Comparison of ENCODE assay signal across 24 cellular contexts in genomic region chr20:62849431-62849830, GRCh38. TPM values are rescaled to one million over a fixed set of nuclear protein-coding genes. Genes with fewer than 3 reads are reported as not detected.
DNase-seq lines count a peak whose midpoint lies in the region; ATAC-seq, FAIRE-seq and TF ChIP-seq lines count a peak whose summit lies in the region.
"Had no signal": no experiment of that assay in that cellular context is flagged by ENCODE, and none has a peak within 500 bp of the region (broad histone marks: within the 10 kb centered on the region; RNA-seq: fewer than 3 reads in every experiment).

No MANE protein-coding gene starts in this region.

- TF ChIP-seq CTCF in OCI-LY3 (IDR thresholded peaks at IDR 0.05; ENCODE audit: low read depth, low read length) = no peak
- no peak for TF ChIP-seq CTCF in K562 (IDR thresholded peaks at IDR 0.05 in 2 of 3, conservative IDR thresholded peaks at IDR 0.05 in 1 of 3; ENCODE audit: insufficient read depth in 2 of 3, low read depth in 1 of 3, low read length in 3 of 3)
- no peak for TF ChIP-seq CTCF in testis (IDR thresholded peaks at IDR 0.05)
- no peak for TF ChIP-seq CTCF in foreskin keratinocyte (conservative IDR thresholded peaks at IDR 0.05)

- no peak for ATAC-seq in K562
- ATAC-seq in activated CD8-positive, alpha-beta T cell treated with anti-CD3 and anti-CD28 coated beads, Interleukin-2, amount 10 ng/mL, durations not matched to agents 7 days and 5 days = no peak
- no peak for ATAC-seq in left cardiac atrium
- no peak for ATAC-seq in foreskin keratinocyte
- ATAC-seq: GM12878 had no signal

- no peak overlapping the region for H3K9ac ChIP-seq in OCI-LY3 (ENCODE audit: low read length)
- no peak overlapping the region for H3K9ac ChIP-seq in K562 (ENCODE audit: insufficient read depth in 1 of 2, low read depth in 2 of 2, low read length in 2 of 2)

- peaks cover 80% of the 10 kb centered on the region for H3K36me3 ChIP-seq in OCI-LY3 (replicated peaks; ENCODE audit: low read depth, low read length)
- H3K36me3 ChIP-seq in K562 (ENCODE audit: control insufficient read depth, insufficient read depth, low read length) = peaks cover 75% of the 10 kb centered on the region
- H3K36me3 ChIP-seq in testis (ENCODE audit: low read depth, missing control alignments) = no peaks in the 10 kb centered on the region

- H3K79me2 ChIP-seq in OCI-LY3 (ENCODE audit: low read length) (peaks cover 83% of the 10 kb centered on the region), K562 (ENCODE audit: control insufficient read depth, insufficient read depth, low read length) (no peaks in the 10 kb centered on the region)

- TF ChIP-seq EP300 in K562 (IDR thresholded peaks at IDR 0.05; ENCODE audit: low read length) = no peak

- no peaks in the 10 kb centered on the region for H3K9me1 ChIP-seq in K562 (ENCODE audit: control insufficient read depth, insufficient read depth, low read length)

- H3K4me2 ChIP-seq in OCI-LY3 (ENCODE audit: low read length) (no peak overlapping the region), K562 (ENCODE audit: insufficient read depth, low read length) (no peak overlapping the region)

- no peak for FAIRE-seq in K562 (lab: Jason Lieb, UNC)
- FAIRE-seq: A204.1, GM12878, GM19239, H1, HTR-8/SVneo had no signal

- H3K27me3 Mint-ChIP-seq in activated CD8-positive, alpha-beta T cell treated with anti-CD3 and anti-CD28 coated beads, Interleukin-2, amount 10 ng/mL, durations not matched to agents 7 days and 5 days (ENCODE audit: low read depth) = no peaks in the 10 kb centered on the region
- H3K27me3 Mint-ChIP-seq: CD4-positive, CD25-positive, alpha-beta regulatory T cell; IgD-negative memory B cell had no signal

- H3K27ac Mint-ChIP-seq in activated CD8-positive, alpha-beta T cell treated with anti-CD3 and anti-CD28 coated beads, Interleukin-2, amount 10 ng/mL, durations not matched to agents 7 days and 5 days = no peak overlapping the region
- H3K27ac Mint-ChIP-seq: CD4-positive, CD25-positive, alpha-beta regulatory T cell; IgD-negative memory B cell had no signal

- no peak overlapping the region for H3K4me3 ChIP-seq in OCI-LY3 (ENCODE audit: low read length)
- H3K4me3 ChIP-seq in K562 = no peak overlapping the region
- no peak overlapping the region for H3K4me3 ChIP-seq in testis
- H3K4me3 ChIP-seq: GM12878 had no signal

- TF ChIP-seq POLR2A in K562 (conservative IDR thresholded peaks at IDR 0.05) (no peak), testis (IDR thresholded peaks at IDR 0.05) (no peak)

- H3K27me3 ChIP-seq in OCI-LY3 (ENCODE audit: low read depth, low read length) (no peaks in the 10 kb centered on the region), K562 (ENCODE audit: control insufficient read depth in 2 of 2, insufficient read depth in 2 of 2, low read length in 2 of 2) (no peaks in the 10 kb centered on the region), layer of hippocampus (ENCODE audit: control insufficient read depth, insufficient read depth, low read length) (no peaks in the 10 kb centered on the region), testis (no peaks in the 10 kb centered on the region), foreskin keratinocyte (no peaks in the 10 kb centered on the region)
- H3K27me3 ChIP-seq: BE2C had no signal

- no peaks in the 10 kb centered on the region for H3K9me3 ChIP-seq in OCI-LY3 (ENCODE audit: insufficient read depth, low read length)
- no peaks in the 10 kb centered on the region for H3K9me3 ChIP-seq in K562 (replicated peaks; ENCODE audit: control insufficient read depth, insufficient read depth, low read depth, low read length)
- no peaks in the 10 kb centered on the region for H3K9me3 ChIP-seq in testis
- H3K9me3 ChIP-seq: BE2C had no signal

- in situ Hi-C loops in K562 (cut with MboI) = no loop called here

- TF ChIP-seq RAD21 in K562 (CRISPR knock-in tag; conservative IDR thresholded peaks at IDR 0.05 in 1 of 2, IDR thresholded peaks at IDR 0.05 in 1 of 2) = no peak

- H3K27ac ChIP-seq in OCI-LY3 (ENCODE audit: low read length) (peak overlapping the region; percentile 21; the same call in 1 of the 2 replicates), K562 (ENCODE audit: extremely low read depth, low read depth, low read length) (no peak overlapping the region), layer of hippocampus (ENCODE audit: low read depth, low read length) (peak overlapping the region; percentile 35), temporal lobe (ENCODE audit: low read depth, low read length) (peak overlapping the region; percentile 98), testis (no peak overlapping the region), foreskin keratinocyte (no peak overlapping the region)

- POLR2A ChIA-PET in K562 (lab: Yijun Ruan, JAX) = interaction anchor here (0.7 to 1.3 kb wide), 2 partner anchors 12 to 22 kb away, joined by 3 to 4 read pairs; partner anchors contain the start of gene TCFL5
- POLR2A ChIA-PET in activated CD8-positive, alpha-beta T cell treated with anti-CD3 and anti-CD28 coated beads, Interleukin-2, amount 10 ng/mL, durations not matched to agents 7 days and 5 days (lab: Charles Lee) = interaction anchor here (0.7 kb wide), 1 partner anchor 18 kb away, joined by 3 read pairs; no protein-coding TSS in a partner anchor

- intact Hi-C loops in K562 (cut with micrococcal nuclease) = no loop called here
- intact Hi-C loops in left cardiac atrium (cut with DNase I) = no loop called here
- intact Hi-C loops in testis (cut with DNase I; ENCODE audit: low total_unique reads) = no loop called here

- no peaks in the 10 kb centered on the region for H3K4me1 Mint-ChIP-seq in activated CD8-positive, alpha-beta T cell treated with anti-CD3 and anti-CD28 coated beads, Interleukin-2, amount 10 ng/mL, durations not matched to agents 7 days and 5 days (ENCODE audit: low read depth)
- H3K4me1 Mint-ChIP-seq: CD8-positive, alpha-beta memory T cell had no signal

- no TSS peak for BruUV-seq in K562 (replicated peaks; lab: Mats Ljungman, UMichigan)

- H4K20me1 ChIP-seq in OCI-LY3 (ENCODE audit: insufficient read depth, low read length) (peaks cover 79% of the 10 kb centered on the region), K562 (replicated peaks; ENCODE audit: control insufficient read depth, insufficient read depth, low read length) (no peaks in the 10 kb centered on the region)

- H3K4me1 ChIP-seq in OCI-LY3 (ENCODE audit: low read length) (peaks cover 18% of the 10 kb centered on the region), K562 (replicated peaks in 1 of 2; ENCODE audit: control insufficient read depth in 2 of 2, insufficient read depth in 2 of 2, low read length in 2 of 2) (peaks cover 0 to 17% of the 10 kb centered on the region in 2 experiments; a peak in 1 of 5 replicates), testis (peaks cover 4% of the 10 kb centered on the region), foreskin keratinocyte (no peaks in the 10 kb centered on the region)
- H3K4me1 ChIP-seq: BE2C had no signal

- H3K36me3 Mint-ChIP-seq in activated CD8-positive, alpha-beta T cell treated with anti-CD3 and anti-CD28 coated beads, Interleukin-2, amount 10 ng/mL, durations not matched to agents 7 days and 5 days (ENCODE audit: low read depth) = peaks cover 19% of the 10 kb centered on the region

- DNase-seq in K562 (ENCODE audit: extremely low read depth in 1 of 4, low spot score in 3 of 4) (no peak), left cardiac atrium (no peak), testis (no peak), foreskin keratinocyte (no peak)
- DNase-seq in activated CD8-positive, alpha-beta T cell treated with anti-CD3 and anti-CD28 coated beads, Interleukin-2, amount 10 ng/mL, durations not matched to agents 7 days and 5 days = no peak
- DNase-seq: ACHN; BE2C; CD4-positive, CD25-positive, alpha-beta regulatory T cell; CD8-positive, alpha-beta memory T cell; COR-L47; DMS 273 treated with DMSO at 0.1 percent for 48 hours; DMS53; DND-41; EL; H9 had no signal

- CTCF ChIA-PET in K562 (lab: Yijun Ruan, JAX; ENCODE audit: low intra/inter-chr PET ratio) = no interaction called here
- CTCF ChIA-PET in activated CD8-positive, alpha-beta T cell treated with anti-CD3 and anti-CD28 coated beads, Interleukin-2, amount 10 ng/mL, durations not matched to agents 7 days and 5 days (lab: Charles Lee) = interaction anchor here (0.8 kb wide), 1 partner anchor 27 kb away, joined by 3 read pairs; no protein-coding TSS in a partner anchor

- H3K4me3 Mint-ChIP-seq in activated CD8-positive, alpha-beta T cell treated with anti-CD3 and anti-CD28 coated beads, Interleukin-2, amount 10 ng/mL, durations not matched to agents 7 days and 5 days = no peak overlapping the region
- H3K4me3 Mint-ChIP-seq: CD4-positive, CD25-positive, alpha-beta regulatory T cell; CD8-positive, alpha-beta memory T cell; H9; IgD-negative memory B cell had no signal

- no peaks in the 10 kb centered on the region for H3K9me3 Mint-ChIP-seq in activated CD8-positive, alpha-beta T cell treated with anti-CD3 and anti-CD28 coated beads, Interleukin-2, amount 10 ng/mL, durations not matched to agents 7 days and 5 days (ENCODE audit: insufficient read depth)
- H3K9me3 Mint-ChIP-seq: CD8-positive, alpha-beta memory T cell; H9; IgD-negative memory B cell had no signal

- H2AFZ ChIP-seq in OCI-LY3 (ENCODE audit: low read depth, low read length) = no peak overlapping the region
- no peak overlapping the region for H2AFZ ChIP-seq in K562 (ENCODE audit: low read depth, low read length)

RNA-seq across cellular contexts. Expression of gene TCFL5, which starts 12.2 kb away (rescaled TPM):
- 13.1 and 14.9 TPM in 2 replicates for total RNA-seq in K562 (2011; cell fraction: chromatin; rRNA removed; ENCODE audit: low replicate concordance)
- total RNA-seq in K562 (2011; cell fraction: nucleolus; rRNA removed) = 7.5 and 9.5 TPM in 2 replicates
- total RNA-seq in K562 (2011; cell fraction: nucleoplasm; rRNA removed) = 8.6 and 8.8 TPM in 2 replicates
- total RNA-seq in K562 (2014; rRNA removed) (11.1 and 11.2 TPM in 2 replicates), K562 (2014; rRNA removed; fragmentation: Illumina TruSeq; extraction: Trizol) (7.4 and 7.9 TPM in 2 replicates), K562 (2015; rRNA removed; fragmentation: Illumina TruSeq; extraction: Trizol) (9.2 and 10.2 TPM in 2 replicates), K562 (2021) (11.1 and 12.6 TPM in 2 replicates), temporal lobe (8.9 TPM), left cardiac atrium (1 to 10 TPM; 6.4 to 8.4 TPM), testis (10 to 100 TPM; 66.4 to 85.3 TPM), foreskin keratinocyte (13.6 and 15.8 TPM in 2 replicates)
- polyA plus RNA-seq in K562 (2011; rRNA removed) (8.5 and 12.2 TPM in 2 replicates), K562 (2014; fragmentation: Illumina TruSeq; extraction: Trizol) (5.9 and 7.9 TPM in 2 replicates), K562 (2014; fragmentation: Nextera tagmentation; extraction: Ambion mirVana) (1 to 10 TPM in 1 of 2 experiments, under 1 TPM in 1; 1.00 to 1.1 TPM), K562 (2014; rRNA removed) (9.1 and 10.5 TPM in 2 replicates), testis (ENCODE audit: insufficient read depth, low read depth, low replicate concordance) (184 TPM), foreskin keratinocyte (7.5 and 10.1 TPM in 2 replicates)
- 4.3 and 4.4 TPM in 2 replicates for polyA plus RNA-seq in K562 (2011; cell fraction: cytosol; rRNA removed)
- 8.0 and 8.3 TPM in 2 replicates for polyA plus RNA-seq in K562 (2011; cell fraction: nucleus; rRNA removed)
- polyA plus RNA-seq in K562 (2012) = 6.7 and 8.1 TPM in 2 replicates
- polyA minus RNA-seq in K562 (2011; rRNA and poly(A)+ RNA removed) = 6.6 and 6.8 TPM in 2 replicates
- polyA minus RNA-seq in K562 (2011; cell fraction: cytosol; rRNA and poly(A)+ RNA removed) = 3.8 and 6.5 TPM in 2 replicates
- 1.9 and 3.9 TPM in 2 replicates for polyA minus RNA-seq in K562 (2011; cell fraction: nucleus; rRNA and poly(A)+ RNA removed)
- 1 to 10 TPM; 7.9 to 9.6 TPM for total RNA-seq in activated CD8-positive, alpha-beta T cell treated with anti-CD3 and anti-CD28 coated beads, Interleukin-2, amount 10 ng/mL, durations not matched to agents 7 days and 5 days

RNA-seq across cellular contexts. Expression of gene COL9A3, which starts 32.6 kb away (rescaled TPM):
- total RNA-seq in K562 (2011; cell fraction: chromatin; rRNA removed; ENCODE audit: low replicate concordance) = 2.5 and 7.3 TPM in 2 replicates
- total RNA-seq in K562 (2011; cell fraction: nucleolus; rRNA removed) = 4.0 and 4.9 TPM in 2 replicates
- total RNA-seq in K562 (2011; cell fraction: nucleoplasm; rRNA removed) = 2.8 and 4.0 TPM in 2 replicates
- total RNA-seq in K562 (2014; rRNA removed) = 0.77 and 1.9 TPM in 2 replicates
- 0.18 and 0.51 TPM in 2 replicates for total RNA-seq in K562 (2014; rRNA removed; fragmentation: Illumina TruSeq; extraction: Trizol)
- total RNA-seq in K562 (2015; rRNA removed; fragmentation: Illumina TruSeq; extraction: Trizol) = 0.98 and 1.4 TPM in 2 replicates
- total RNA-seq in K562 (2021) = 1.3 and 1.7 TPM in 2 replicates
- 1.3 and 2.5 TPM in 2 replicates for polyA plus RNA-seq in K562 (2011; rRNA removed)
- polyA plus RNA-seq in K562 (2011; cell fraction: cytosol; rRNA removed) = 1.7 and 1.9 TPM in 2 replicates
- polyA plus RNA-seq in K562 (2011; cell fraction: nucleus; rRNA removed) = 12.1 and 20.8 TPM in 2 replicates
- polyA plus RNA-seq in K562 (2012) = 2.0 and 3.0 TPM in 2 replicates
- polyA plus RNA-seq in K562 (2014; fragmentation: Illumina TruSeq; extraction: Trizol) = 0.48 and 0.76 TPM in 2 replicates
- polyA plus RNA-seq in K562 (2014; fragmentation: Nextera tagmentation; extraction: Ambion mirVana) = under 1 TPM in 1 of 2 experiments, not detected in 1; 0.14 TPM
- polyA plus RNA-seq in K562 (2014; rRNA removed) = 3.0 and 3.6 TPM in 2 replicates
- 0.35 and 0.87 TPM in 2 replicates for polyA minus RNA-seq in K562 (2011; rRNA and poly(A)+ RNA removed)
- 1.3 TPM in 1 of 2 replicates, not detected in the other for polyA minus RNA-seq in K562 (2011; cell fraction: cytosol; rRNA and poly(A)+ RNA removed)
- 1.2 and 2.3 TPM in 2 replicates for polyA minus RNA-seq in K562 (2011; cell fraction: nucleus; rRNA and poly(A)+ RNA removed)
- 22.9 TPM for total RNA-seq in temporal lobe
- not detected for total RNA-seq in activated CD8-positive, alpha-beta T cell treated with anti-CD3 and anti-CD28 coated beads, Interleukin-2, amount 10 ng/mL, durations not matched to agents 7 days and 5 days
- 1 to 10 TPM; 4.0 to 4.7 TPM for total RNA-seq in left cardiac atrium
- total RNA-seq in testis = 10 to 100 TPM; 19.1 to 50.6 TPM
- polyA plus RNA-seq in testis (ENCODE audit: insufficient read depth, low read depth, low replicate concordance) = 21.3 TPM
- total RNA-seq in foreskin keratinocyte = 10.1 and 10.8 TPM in 2 replicates
- 13.9 and 14.4 TPM in 2 replicates for polyA plus RNA-seq in foreskin keratinocyte
- total RNA-seq: CD4-positive, CD25-positive, alpha-beta regulatory T cell; CD8-positive, alpha-beta memory T cell had no signal
- polyA plus RNA-seq: CD4-positive, CD25-positive, alpha-beta regulatory T cell; CD8-positive, alpha-beta memory T cell had no signal

RNA-seq across cellular contexts. Expression of gene OGFR, which starts 44.8 kb away (rescaled TPM):
- total RNA-seq in K562 (2011; cell fraction: chromatin; rRNA removed; ENCODE audit: low replicate concordance) = 16.5 and 43.5 TPM in 2 replicates
- 33.8 and 38.4 TPM in 2 replicates for total RNA-seq in K562 (2011; cell fraction: nucleolus; rRNA removed)
- total RNA-seq in K562 (2011; cell fraction: nucleoplasm; rRNA removed) = 22.4 and 24.6 TPM in 2 replicates
- 56.3 and 56.5 TPM in 2 replicates for total RNA-seq in K562 (2014; rRNA removed)
- total RNA-seq in K562 (2014; rRNA removed; fragmentation: Illumina TruSeq; extraction: Trizol) = 8.9 and 10.3 TPM in 2 replicates
- 17.5 and 18.7 TPM in 2 replicates for total RNA-seq in K562 (2015; rRNA removed; fragmentation: Illumina TruSeq; extraction: Trizol)
- total RNA-seq in K562 (2021) = 33.1 and 36.5 TPM in 2 replicates
- polyA plus RNA-seq in K562 (2011; rRNA removed) = 23.3 and 25.4 TPM in 2 replicates
- 15.8 and 36.7 TPM in 2 replicates for polyA plus RNA-seq in K562 (2011; cell fraction: cytosol; rRNA removed)
- polyA plus RNA-seq in K562 (2011; cell fraction: nucleus; rRNA removed) = 32.3 and 48.8 TPM in 2 replicates
- polyA plus RNA-seq in K562 (2012) = 21.1 and 26.0 TPM in 2 replicates
- polyA plus RNA-seq in K562 (2014; fragmentation: Illumina TruSeq; extraction: Trizol) = 16.6 and 22.0 TPM in 2 replicates
- polyA plus RNA-seq in K562 (2014; fragmentation: Nextera tagmentation; extraction: Ambion mirVana) = under 1 TPM; 0.39 TPM
- 34.2 and 36.7 TPM in 2 replicates for polyA plus RNA-seq in K562 (2014; rRNA removed)
- polyA minus RNA-seq in K562 (2011; rRNA and poly(A)+ RNA removed) = 17.7 and 23.1 TPM in 2 replicates
- 19.9 and 22.3 TPM in 2 replicates for polyA minus RNA-seq in K562 (2011; cell fraction: cytosol; rRNA and poly(A)+ RNA removed)
- 8.8 and 9.7 TPM in 2 replicates for polyA minus RNA-seq in K562 (2011; cell fraction: nucleus; rRNA and poly(A)+ RNA removed)
- 17.9 TPM for total RNA-seq in temporal lobe
- 10 to 100 TPM; 67.0 to 76.6 TPM for total RNA-seq in activated CD8-positive, alpha-beta T cell treated with anti-CD3 and anti-CD28 coated beads, Interleukin-2, amount 10 ng/mL, durations not matched to agents 7 days and 5 days
- 10 to 100 TPM; 23.3 to 23.6 TPM for total RNA-seq in left cardiac atrium
- total RNA-seq in testis = 10 to 100 TPM; 46.6 to 57.0 TPM
- polyA plus RNA-seq in testis (ENCODE audit: insufficient read depth, low read depth, low replicate concordance) = 23.7 TPM
- total RNA-seq in foreskin keratinocyte = 45.2 and 46.3 TPM in 2 replicates
- 45.9 and 54.3 TPM in 2 replicates for polyA plus RNA-seq in foreskin keratinocyte

RNA-seq across cellular contexts. Expression of gene MRGBP, which starts 53.2 kb away (rescaled TPM):
- 11.0 and 21.6 TPM in 2 replicates for total RNA-seq in K562 (2011; cell fraction: chromatin; rRNA removed; ENCODE audit: low replicate concordance)
- total RNA-seq in K562 (2011; cell fraction: nucleolus; rRNA removed) = 16.4 and 17.2 TPM in 2 replicates
- 12.8 and 15.0 TPM in 2 replicates for total RNA-seq in K562 (2011; cell fraction: nucleoplasm; rRNA removed)
- total RNA-seq in K562 (2014; rRNA removed) = 31.3 and 37.0 TPM in 2 replicates
- total RNA-seq in K562 (2014; rRNA removed; fragmentation: Illumina TruSeq; extraction: Trizol) = 18.1 TPM in 2 replicates
- 25.2 and 25.7 TPM in 2 replicates for total RNA-seq in K562 (2015; rRNA removed; fragmentation: Illumina TruSeq; extraction: Trizol)
- total RNA-seq in K562 (2021) = 25.1 and 26.1 TPM in 2 replicates
- 18.7 and 20.7 TPM in 2 replicates for polyA plus RNA-seq in K562 (2011; rRNA removed)
- 20.8 and 28.5 TPM in 2 replicates for polyA plus RNA-seq in K562 (2011; cell fraction: cytosol; rRNA removed)
- 27.0 and 39.1 TPM in 2 replicates for polyA plus RNA-seq in K562 (2011; cell fraction: nucleus; rRNA removed)
- polyA plus RNA-seq in K562 (2012) = 14.8 and 21.7 TPM in 2 replicates
- polyA plus RNA-seq in K562 (2014; fragmentation: Illumina TruSeq; extraction: Trizol) = 18.4 and 21.0 TPM in 2 replicates
- polyA plus RNA-seq in K562 (2014; fragmentation: Nextera tagmentation; extraction: Ambion mirVana) = 1 to 10 TPM; 1.9 to 2.8 TPM
- 26.3 and 26.7 TPM in 2 replicates for polyA plus RNA-seq in K562 (2014; rRNA removed)
- 12.7 and 15.7 TPM in 2 replicates for polyA minus RNA-seq in K562 (2011; rRNA and poly(A)+ RNA removed)
- polyA minus RNA-seq in K562 (2011; cell fraction: cytosol; rRNA and poly(A)+ RNA removed) = 9.6 and 11.5 TPM in 2 replicates
- 9.4 and 12.2 TPM in 2 replicates for polyA minus RNA-seq in K562 (2011; cell fraction: nucleus; rRNA and poly(A)+ RNA removed)
- total RNA-seq in temporal lobe = 9.8 TPM
- total RNA-seq in activated CD8-positive, alpha-beta T cell treated with anti-CD3 and anti-CD28 coated beads, Interleukin-2, amount 10 ng/mL, durations not matched to agents 7 days and 5 days = 10 to 100 TPM; 18.3 to 19.2 TPM
- total RNA-seq in left cardiac atrium = 1 to 10 TPM; 8.9 TPM
- total RNA-seq in testis = 10 to 100 TPM; 52.5 to 56.7 TPM
- polyA plus RNA-seq in testis (ENCODE audit: insufficient read depth, low read depth, low replicate concordance) = 98.3 TPM
- total RNA-seq in foreskin keratinocyte = 25.3 and 26.5 TPM in 2 replicates
- polyA plus RNA-seq in foreskin keratinocyte = 20.5 and 23.1 TPM in 2 replicates

Comparison
In these comparisons a context has a peak if more than half of its experiments do, and no peak if none do; other contexts are left out.
1. H3K27ac ChIP-seq: peak in OCI-LY3 (single experiment), layer of hippocampus (single experiment) and temporal lobe (single experiment); none in K562 (single experiment), testis (0 of 2) and foreskin keratinocyte (single experiment).